8 cellular contexts compared by ENCODE assay signal in the genomic region with DNA sequence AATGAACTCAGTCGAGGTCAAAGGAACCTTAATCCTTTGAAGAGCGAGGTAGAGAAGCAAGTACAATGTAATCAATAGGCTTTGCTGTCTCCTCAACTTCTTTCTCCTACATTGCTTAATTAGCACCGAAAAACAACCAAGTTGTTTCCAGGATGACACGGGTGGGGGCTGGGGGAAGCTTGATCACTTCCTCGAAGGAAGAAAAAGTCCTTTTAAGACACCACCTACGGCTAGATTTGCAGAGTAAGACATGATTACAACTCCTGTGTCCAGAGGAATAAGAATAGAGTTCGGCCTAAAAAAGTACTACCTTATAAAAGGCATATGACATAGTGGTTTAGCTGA. TPM values are rescaled to one million over a fixed set of nuclear protein-coding genes. Genes with fewer than 3 reads are reported as not detected.
DNase-seq lines count a peak whose midpoint lies in the region; ATAC-seq and TF ChIP-seq lines count a peak whose summit lies in the region.

No MANE protein-coding gene starts in this region.

- H3K27ac Mint-ChIP-seq in activated CD4-positive, alpha-beta memory T cell treated with anti-CD3 and anti-CD28 coated beads, Interleukin-2, amount 10 ng/mL, durations not matched to agents 7 days and 5 days, result peak overlapping the region; percentile 97

- H3K4me3 ChIP-seq in HUES6 (ENCODE audit: low read depth, low read length), result peak overlapping the region; percentile 86
- peak overlapping the region; percentile 83 for H3K4me3 ChIP-seq in left ventricle myocardium inferior

- peak overlapping the region; percentile 87 for H3K9ac ChIP-seq in HUES6 (ENCODE audit: low read length)

- no peak for ATAC-seq in HG03442 (IDR thresholded peaks at IDR 0.05; ENCODE audit: unreplicated experiment)
- no peak for ATAC-seq in GM18907 (IDR thresholded peaks at IDR 0.05; ENCODE audit: unreplicated experiment)

- H3K4me1 ChIP-seq in HUES6 (ENCODE audit: control insufficient read depth, insufficient read depth, low read length), result peaks cover 10% of the 10 kb centered on the region
- H3K4me1 ChIP-seq in left ventricle myocardium inferior, result peaks cover 21% of the 10 kb centered on the region

- H3K27me3 ChIP-seq in HUES6 (ENCODE audit: control insufficient read depth, insufficient read depth, low read length) (no peaks in the 10 kb centered on the region), left ventricle myocardium inferior (ENCODE audit: low read depth) (no peaks in the 10 kb centered on the region)

- H3K36me3 ChIP-seq in HUES6 (ENCODE audit: control insufficient read depth, insufficient read depth, low read length) (no peaks in the 10 kb centered on the region), left ventricle myocardium inferior (no peaks in the 10 kb centered on the region)

- POLR2A ChIA-PET in activated CD4-positive, alpha-beta memory T cell treated with anti-CD3 and anti-CD28 coated beads, Interleukin-2, amount 10 ng/mL, durations not matched to agents 7 days and 5 days (lab: Charles Lee), result interaction anchor here (0.8 to 4.8 kb wide), 35 partner anchors 10 to 974 kb away, joined by 3 to 192 read pairs (median 5); partner anchors contain the start of genes CETN3, MBLAC2 and POLR3G

- no peaks in the 10 kb centered on the region for H3K27me3 Mint-ChIP-seq in activated CD4-positive, alpha-beta memory T cell treated with anti-CD3 and anti-CD28 coated beads, Interleukin-2, amount 10 ng/mL, durations not matched to agents 7 days and 5 days

- H3K4me3 Mint-ChIP-seq in activated CD4-positive, alpha-beta memory T cell treated with anti-CD3 and anti-CD28 coated beads, Interleukin-2, amount 10 ng/mL, durations not matched to agents 7 days and 5 days, result peak overlapping the region; percentile 87

- peak overlapping the region; percentile 91 for H3K27ac ChIP-seq in HUES6 (ENCODE audit: low read depth, low read length)
- H3K27ac ChIP-seq in left ventricle myocardium inferior (replicated peaks), result peak overlapping the region; percentile 97

- no peak for TF ChIP-seq CTCF in left ventricle myocardium inferior (IDR thresholded peaks at IDR 0.05; ENCODE audit: borderline replicate concordance)

- peak; percentile 60 for DNase-seq in CD1c-positive myeloid dendritic cell (ENCODE audit: extremely low spot score)
- peak; percentile 28 for DNase-seq in activated CD4-positive, alpha-beta memory T cell treated with anti-CD3 and anti-CD28 coated beads, Interleukin-2, amount 10 ng/mL, durations not matched to agents 7 days and 5 days
- peak; percentile 28 for DNase-seq in left ventricle myocardium inferior
- peak; percentile 41 for DNase-seq in putamen (ENCODE audit: low spot score)
- DNase-seq in NCI-H2081 (lab: John Stamatoyannopoulos, UW), result no peak

- CTCF ChIA-PET in activated CD4-positive, alpha-beta memory T cell treated with anti-CD3 and anti-CD28 coated beads, Interleukin-2, amount 10 ng/mL, durations not matched to agents 7 days and 5 days (lab: Charles Lee), result interaction anchor here (0.7 to 8.1 kb wide), 18 partner anchors 9 to 518 kb away, joined by 3 to 243 read pairs (median 12); no protein-coding TSS in a partner anchor

- no peaks in the 10 kb centered on the region for H3K9me3 Mint-ChIP-seq in activated CD4-positive, alpha-beta memory T cell treated with anti-CD3 and anti-CD28 coated beads, Interleukin-2, amount 10 ng/mL, durations not matched to agents 7 days and 5 days

- intact Hi-C loops in left ventricle myocardium inferior (cut with micrococcal nuclease), result loop anchor here (2.0 to 10.0 kb wide), 4 partner anchors 157 to 519 kb away; no protein-coding TSS in a partner anchor

- H3K4me1 Mint-ChIP-seq in activated CD4-positive, alpha-beta memory T cell treated with anti-CD3 and anti-CD28 coated beads, Interleukin-2, amount 10 ng/mL, durations not matched to agents 7 days and 5 days, result peaks cover 20% of the 10 kb centered on the region

- peaks cover 28% of the 10 kb centered on the region for H3K36me3 Mint-ChIP-seq in activated CD4-positive, alpha-beta memory T cell treated with anti-CD3 and anti-CD28 coated beads, Interleukin-2, amount 10 ng/mL, durations not matched to agents 7 days and 5 days (ENCODE audit: low read depth)

- peaks cover 3% of the 10 kb centered on the region; the same call in 1 of the 2 replicates for H3K9me3 ChIP-seq in HUES6 (ENCODE audit: control insufficient read depth, insufficient read depth, low read depth, low read length)
- H3K9me3 ChIP-seq in left ventricle myocardium inferior (replicated peaks), result no peaks in the 10 kb centered on the region

RNA-seq across cellular contexts. Expression of gene ARRDC3, which starts 0.8 kb away (rescaled TPM):
- total RNA-seq in activated CD4-positive, alpha-beta memory T cell treated with anti-CD3 and anti-CD28 coated beads, Interleukin-2, amount 10 ng/mL, durations not matched to agents 7 days and 5 days, result 10 to 100 TPM; 46.5 to 47.1 TPM
- total RNA-seq in left ventricle myocardium inferior, result 14.4 TPM

Comparison
In these comparisons a context has a peak if more than half of its experiments do, and no peak if none do; other contexts are left out.
1. DNase-seq: peak in CD1c-positive myeloid dendritic cell (single experiment), activated CD4-positive, alpha-beta memory T cell treated with anti-CD3 and anti-CD28 coated beads, Interleukin-2, amount 10 ng/mL, durations not matched to agents 7 days and 5 days (single experiment), left ventricle myocardium inferior (single experiment) and putamen (single experiment); none in NCI-H2081 (0 of 2).